Comparison of ENCODE assay signal across 8 cellular contexts in genomic region chr14:92513204-92513965, GRCh38. TPM values are rescaled to one million over a fixed set of nuclear protein-coding genes. Genes with fewer than 3 reads are reported as not detected.
DNase-seq lines count a peak whose midpoint lies in the region; ATAC-seq and TF ChIP-seq lines count a peak whose summit lies in the region.

RIN3 (plus strand) TSS chr14:92513781; CDS start chr14:92513933, 152 bp downstream.

- in situ Hi-C loops in GM13976 (cut with MboI; ENCODE audit: low sequenced_read_pairs, unreplicated experiment) = no loop called here

- TF ChIP-seq CTCF in GM13976 (IDR thresholded peaks at IDR 0.05; ENCODE audit: borderline replicate concordance, control extremely low read depth, extremely low read depth, insufficient read depth, missing control alignments) (no peak), HFF-Myc (IDR thresholded peaks at IDR 0.05; ENCODE audit: low read depth, low read length, missing control alignments) (no peak), omental fat pad (IDR thresholded peaks at IDR 0.05) (no peak)

- DNase-seq in GM13976 (ENCODE audit: low spot score) = peak; percentile 85
- no peak for DNase-seq in HFF-Myc (ENCODE audit: extremely low read depth, low read depth)
- peak; percentile 31 to 63 for DNase-seq in NOMO-1 (lab: John Stamatoyannopoulos, UW; ENCODE audit: unreplicated experiment in 2 of 2)
- DNase-seq in activated naive CD4-positive, alpha-beta T cell treated with Interleukin-2 at 50 U/mL for 16 hours = peak; percentile 40
- DNase-seq in glomerular visceral epithelial cell (ENCODE audit: extremely low spot score) = peak; percentile 72
- no peak for DNase-seq in omental fat pad (ENCODE audit: low spot score)
- no peak for DNase-seq in globus pallidus (ENCODE audit: low spot score)
- DNase-seq in occipital lobe (lab: John Stamatoyannopoulos, UW) = no peak

- peak within 1 kb of the TSS; percentile 66 for H3K4me3 ChIP-seq in HFF-Myc (replicated peaks; ENCODE audit: low read depth, low read length)

- peak; percentile 34 for ATAC-seq in omental fat pad (ENCODE audit: low FRiP score)

RNA-seq across cellular contexts. Expression of gene RIN3, which starts in this region (rescaled TPM):
- 10 to 100 TPM; 11.6 to 36.3 (median 20.2) TPM for total RNA-seq in omental fat pad
- 1.4 TPM for total RNA-seq in occipital lobe

Comparison
In these comparisons a context has a peak if more than half of its experiments do, and no peak if none do; other contexts are left out.
1. DNase-seq: peak in GM13976 (single experiment), NOMO-1 (2 of 2), activated naive CD4-positive, alpha-beta T cell treated with Interleukin-2 at 50 U/mL for 16 hours (single experiment) and glomerular visceral epithelial cell (single experiment); none in HFF-Myc (single experiment), omental fat pad (single experiment), globus pallidus (single experiment) and occipital lobe (single experiment).